Comparison of ENCODE assay signal across 9 cellular contexts in genomic region chr2:170815311-170815710, GRCh38. TPM values are rescaled to one million over a fixed set of nuclear protein-coding genes. Genes with fewer than 3 reads are reported as not detected.
DNase-seq lines count a peak whose midpoint lies in the region; ATAC-seq and TF ChIP-seq lines count a peak whose summit lies in the region.
"Had no signal": no experiment of that assay in that cellular context is flagged by ENCODE, and none has a peak within 500 bp of the region (broad histone marks: within the 10 kb centered on the region; RNA-seq: fewer than 3 reads in every experiment).

No MANE protein-coding gene starts in this region.

- no peaks in the 10 kb centered on the region for H3K36me3 ChIP-seq in CD8-positive, alpha-beta T cell (ENCODE audit: insufficient read depth, low read length)
- no peaks in the 10 kb centered on the region for H3K36me3 ChIP-seq in mucosa of rectum (ENCODE audit: control insufficient read depth in 2 of 2, insufficient read depth in 2 of 2, low read length in 2 of 2)

- H3K9ac ChIP-seq in mucosa of rectum (ENCODE audit: low read depth in 1 of 2, low read length in 2 of 2) = no peak overlapping the region

- intact Hi-C loops in CD8-positive, alpha-beta T cell (cut with DNase I, micrococcal nuclease) = loop anchor here (1.0 to 10.0 kb wide), 8 partner anchors 57 to 1267 kb away; partner anchors contain the start of gene SP5 (in 1 of the 2)
- intact Hi-C loops in cardiac septum (cut with DNase I) = loop anchor here (2.0 to 10.0 kb wide), 2 partner anchors 447 to 581 kb away; no protein-coding TSS in a partner anchor

- CTCF ChIA-PET in CD8-positive, alpha-beta T cell (lab: Charles Lee) = interaction anchor here (0.6 to 7.7 kb wide), 18 partner anchors 8 to 491 kb away, joined by 3 to 149 read pairs (median 4); no protein-coding TSS in a partner anchor

- H3K27me3 ChIP-seq in CD8-positive, alpha-beta T cell (ENCODE audit: insufficient read depth, low read length) = peaks cover 53% of the 10 kb centered on the region
- peaks cover 56 to 61% of the 10 kb centered on the region in 2 donors for H3K27me3 ChIP-seq in mucosa of rectum (ENCODE audit: control insufficient read depth in 2 of 2, insufficient read depth in 2 of 2, low read length in 2 of 2)

- no peaks in the 10 kb centered on the region for H3K36me3 Mint-ChIP-seq in CD8-positive, alpha-beta T cell
- no peaks in the 10 kb centered on the region for H3K36me3 Mint-ChIP-seq in activated naive CD8-positive, alpha-beta T cell

- no peak overlapping the region for H3K27ac ChIP-seq in CD8-positive, alpha-beta T cell (ENCODE audit: low read depth, low read length)
- H3K27ac ChIP-seq in mucosa of rectum (ENCODE audit: low read depth in 2 of 2, low read length in 2 of 2) = no peak overlapping the region
- H3K27ac ChIP-seq: HL-60 had no signal

- H3K4me1 ChIP-seq in CD8-positive, alpha-beta T cell (ENCODE audit: insufficient read depth, low read length) = peaks cover 52% of the 10 kb centered on the region
- H3K4me1 ChIP-seq in mucosa of rectum (ENCODE audit: control insufficient read depth in 2 of 2, insufficient read depth in 2 of 2, low read length in 2 of 2) = peaks cover 20 to 23% of the 10 kb centered on the region in 2 donors

- peaks cover 66% of the 10 kb centered on the region for H3K27me3 Mint-ChIP-seq in CD8-positive, alpha-beta T cell (ENCODE audit: low read depth)
- H3K27me3 Mint-ChIP-seq in activated naive CD8-positive, alpha-beta T cell = peaks cover 37% of the 10 kb centered on the region

- no peak for ATAC-seq in CD8-positive, alpha-beta T cell
- peak; percentile 3 for ATAC-seq in HG02642 (IDR thresholded peaks at IDR 0.05; ENCODE audit: poor library complexity, unreplicated experiment)

- no peak overlapping the region for H3K27ac Mint-ChIP-seq in CD8-positive, alpha-beta T cell
- H3K27ac Mint-ChIP-seq in activated naive CD8-positive, alpha-beta T cell = peak overlapping the region; percentile 50

- H3K9me3 ChIP-seq in CD8-positive, alpha-beta T cell (ENCODE audit: low read length) = no peaks in the 10 kb centered on the region
- H3K9me3 ChIP-seq in mucosa of rectum (ENCODE audit: control insufficient read depth in 2 of 2, low read length in 2 of 2) = no peaks in the 10 kb centered on the region

- no peak for DNase-seq in CD8-positive, alpha-beta T cell
- DNase-seq in EL (no peak), cerebellum (ENCODE audit: low spot score) (no peak), cardiac septum (ENCODE audit: low spot score) (no peak)
- DNase-seq in stimulated activated CD4-positive, alpha-beta T cell treated with anti-CD3 and anti-CD28 coated beads, Interleukin-1b, Interleukin-23, amount 100 ng/mL, for 48 hours = no peak

- peak overlapping the region; percentile 56 for H3K4me3 ChIP-seq in CD8-positive, alpha-beta T cell (ENCODE audit: low read depth, low read length)
- H3K4me3 ChIP-seq in mucosa of rectum (ENCODE audit: low read length in 2 of 2) = peak overlapping the region; percentile 59

- H3K9me3 Mint-ChIP-seq in CD8-positive, alpha-beta T cell = no peaks in the 10 kb centered on the region
- H3K9me3 Mint-ChIP-seq in activated naive CD8-positive, alpha-beta T cell (ENCODE audit: low read depth) = no peaks in the 10 kb centered on the region

- H3K4me1 Mint-ChIP-seq in CD8-positive, alpha-beta T cell (ENCODE audit: low read depth) = peaks cover 44% of the 10 kb centered on the region
- H3K4me1 Mint-ChIP-seq in activated naive CD8-positive, alpha-beta T cell (ENCODE audit: low read depth) = peaks cover 45% of the 10 kb centered on the region

- no peak for TF ChIP-seq CTCF in CD8-positive, alpha-beta T cell (IDR thresholded peaks at IDR 0.05)

- peak overlapping the region; percentile 59 for H3K4me3 Mint-ChIP-seq in CD8-positive, alpha-beta T cell
- H3K4me3 Mint-ChIP-seq in activated naive CD8-positive, alpha-beta T cell = peak overlapping the region; percentile 79

- POLR2A ChIA-PET in CD8-positive, alpha-beta T cell (lab: Charles Lee) = no interaction called here

RNA-seq across cellular contexts. Expression of gene GAD1, which starts 1.4 kb away (rescaled TPM):
- not detected for total RNA-seq in CD8-positive, alpha-beta T cell
- total RNA-seq in cerebellum (154 TPM), cardiac septum (0.46 TPM)

RNA-seq across cellular contexts. Expression of gene ERICH2, which starts 45.1 kb away (rescaled TPM):
- total RNA-seq in CD8-positive, alpha-beta T cell = not detected
- total RNA-seq in cerebellum (not detected), cardiac septum (1.7 TPM)

Comparison
In these comparisons a context has a peak if more than half of its experiments do, and no peak if none do; other contexts are left out.
1. RNA of gene GAD1, which starts 1.4 kb away (total RNA-seq): 154 TPM in cerebellum (single experiment); 0.46 TPM in cardiac septum (single experiment) and not detected in CD8-positive, alpha-beta T cell; every median in the first group is over 100 times any median in the second.